20 cellular contexts compared by ENCODE assay signal in the genomic region with DNA sequence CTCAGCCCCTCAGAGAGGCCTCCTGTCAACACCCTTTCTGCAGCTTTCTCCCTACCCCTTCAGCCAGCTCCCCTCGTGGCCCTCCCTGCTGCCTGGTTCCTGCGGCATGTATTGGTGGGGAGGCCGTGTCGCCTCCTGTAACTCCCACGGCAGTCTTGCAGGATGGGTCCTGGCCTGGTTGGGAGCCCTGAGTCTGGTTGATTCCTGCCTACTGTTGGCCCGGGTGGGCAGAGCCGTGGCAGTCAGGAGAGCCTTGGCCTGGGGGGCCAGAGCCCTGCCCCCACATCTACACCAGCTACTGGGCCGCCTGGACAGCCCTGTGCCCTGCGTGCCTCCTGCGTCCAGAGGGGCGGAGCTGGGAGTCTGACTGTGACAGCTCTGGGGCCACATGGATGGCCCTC. TPM values are rescaled to one million over a fixed set of nuclear protein-coding genes. Genes with fewer than 3 reads are reported as not detected.
DNase-seq lines count a peak whose midpoint lies in the region; ATAC-seq and TF ChIP-seq lines count a peak whose summit lies in the region.
"Had no signal": no experiment of that assay in that cellular context is flagged by ENCODE, and none has a peak within 500 bp of the region (broad histone marks: within the 10 kb centered on the region; RNA-seq: fewer than 3 reads in every experiment).

No MANE protein-coding gene starts in this region.

- H4K20me1 ChIP-seq in BLaER1 treated with 17β-estradiol and CSF1 and Interleukin-3, amounts not matched to agents 10 nM and 100 nM = peaks cover 4 to 46% (median 17%) of the 10 kb centered on the region in 11 experiments; a peak in 15 of 22 replicates

- peak overlapping the region; percentile 3 to 95 (median 67); a peak in 20 of 22 replicates for H3K27ac ChIP-seq in BLaER1 treated with 17β-estradiol and CSF1 and Interleukin-3, amounts not matched to agents 10 nM and 100 nM
- peak overlapping the region; percentile 24 for H3K27ac ChIP-seq in HL-60 (replicated peaks)
- no peak overlapping the region for H3K27ac ChIP-seq in lower lobe of right lung
- H3K27ac ChIP-seq: brain microvascular endothelial cell, coronary artery, KMS-11, transverse colon had no signal

- H3K27me3 Mint-ChIP-seq in nephron progenitor cell (ENCODE audit: low read depth, poor library complexity) = peaks cover 9% of the 10 kb centered on the region
- no peaks in the 10 kb centered on the region for H3K27me3 Mint-ChIP-seq in activated T-helper 17 cell treated with anti-CD3 and anti-CD28 coated beads, Interleukin-2, amount 50 U/mL, for 72 hours
- H3K27me3 Mint-ChIP-seq: activated naive CD8-positive, alpha-beta T cell had no signal

- no peak for TF ChIP-seq CTCF in HL-60 (IDR thresholded peaks at IDR 0.05; ENCODE audit: insufficient read depth, low read length)
- TF ChIP-seq CTCF in nephron progenitor cell (IDR thresholded peaks at IDR 0.05) = no peak
- no peak for TF ChIP-seq CTCF in lower lobe of right lung (IDR thresholded peaks at IDR 0.05)

- H3K9ac ChIP-seq in BLaER1 treated with 17β-estradiol and CSF1 and Interleukin-3, amounts not matched to agents 10 nM and 100 nM = peak overlapping the region; percentile 18 to 80 (median 53); a peak in 19 of 22 replicates
- H3K9ac ChIP-seq: KMS-11 had no signal

- H3K9me3 ChIP-seq in BLaER1 treated with 17β-estradiol and CSF1 and Interleukin-3, amounts not matched to agents 10 nM and 100 nM (replicated peaks in 1 of 11) = no peaks in the 10 kb centered on the region
- H3K9me3 ChIP-seq in lower lobe of right lung = no peaks in the 10 kb centered on the region
- H3K9me3 ChIP-seq: transverse colon had no signal

- intact Hi-C loops in left cardiac atrium (cut with DNase I) (loop anchor here in 1 of 2 donors (5.0 kb wide), 1 partner anchor 57 kb away; no protein-coding TSS in a partner anchor), lower lobe of right lung (cut with DNase I) (no loop called here)

- H3K27ac Mint-ChIP-seq in nephron progenitor cell = peak overlapping the region; percentile 87
- H3K27ac Mint-ChIP-seq in activated T-helper 17 cell treated with anti-CD3 and anti-CD28 coated beads, Interleukin-2, amount 50 U/mL, for 72 hours = no peak overlapping the region
- H3K27ac Mint-ChIP-seq: activated naive CD8-positive, alpha-beta T cell; activated T-helper 1 cell treated with anti-CD3 and anti-CD28 coated beads, Interleukin-12 subunit alpha, Interleukin-12 subunit beta, Interleukin-2, Interleukin-4 antibody, amounts not matched to agents 30 ng/mL and 10 ng/mL and 1 ng/mL, durations not matched to agents 14 hours and 24 hours and 36 hours; mesothelial cell of epicardium had no signal

- H3K36me3 ChIP-seq in BLaER1 treated with 17β-estradiol and CSF1 and Interleukin-3, amounts not matched to agents 10 nM and 100 nM = no peaks in the 10 kb centered on the region; a peak in 1 of 22 replicates
- H3K36me3 ChIP-seq in lower lobe of right lung = no peaks in the 10 kb centered on the region
- H3K36me3 ChIP-seq: brain microvascular endothelial cell, transverse colon had no signal

- no peaks in the 10 kb centered on the region for H3K36me3 Mint-ChIP-seq in nephron progenitor cell (ENCODE audit: low read depth)
- H3K36me3 Mint-ChIP-seq in activated T-helper 17 cell treated with anti-CD3 and anti-CD28 coated beads, Interleukin-2, amount 50 U/mL, for 72 hours (ENCODE audit: low read depth) = peaks cover 6% of the 10 kb centered on the region
- H3K36me3 Mint-ChIP-seq: activated naive CD8-positive, alpha-beta T cell; mesothelial cell of epicardium had no signal

- peaks cover 60% of the 10 kb centered on the region for H3K4me1 Mint-ChIP-seq in nephron progenitor cell
- H3K4me1 Mint-ChIP-seq in activated T-helper 17 cell treated with anti-CD3 and anti-CD28 coated beads, Interleukin-2, amount 50 U/mL, for 72 hours = peaks cover 18% of the 10 kb centered on the region

- H3K4me3 Mint-ChIP-seq in nephron progenitor cell = no peak overlapping the region
- no peak overlapping the region for H3K4me3 Mint-ChIP-seq in activated T-helper 17 cell treated with anti-CD3 and anti-CD28 coated beads, Interleukin-2, amount 50 U/mL, for 72 hours
- H3K4me3 Mint-ChIP-seq: activated naive CD8-positive, alpha-beta T cell; activated T-helper 1 cell treated with anti-CD3 and anti-CD28 coated beads, Interleukin-12 subunit alpha, Interleukin-12 subunit beta, Interleukin-2, Interleukin-4 antibody, amounts not matched to agents 30 ng/mL and 10 ng/mL and 1 ng/mL, durations not matched to agents 14 hours and 24 hours and 36 hours; mesothelial cell of epicardium had no signal

- DNase-seq in HL-60 (ENCODE audit: low read depth in 1 of 2, low spot score in 1 of 2) (no peak), left cardiac atrium (no peak), nephron progenitor cell (no peak), lower lobe of right lung (no peak), NCI-H2227 treated with DMSO at 0.1 percent for 48 hours (lab: John Stamatoyannopoulos, UW) (no peak)
- DNase-seq: activated CD8-positive, alpha-beta memory T cell treated with anti-CD3 and anti-CD28 coated beads for 24 hours; brain microvascular endothelial cell; Calu3; NCI-H2029; stimulated activated naive CD4-positive, alpha-beta T cell; transverse colon had no signal

- H3K4me2 ChIP-seq in BLaER1 treated with 17β-estradiol and CSF1 and Interleukin-3, amounts not matched to agents 10 nM and 100 nM = peak overlapping the region; percentile 87 to 100 (median 98)
- H3K4me2 ChIP-seq: KMS-11 had no signal

- H3K9me3 Mint-ChIP-seq in nephron progenitor cell = no peaks in the 10 kb centered on the region
- no peaks in the 10 kb centered on the region for H3K9me3 Mint-ChIP-seq in activated T-helper 17 cell treated with anti-CD3 and anti-CD28 coated beads, Interleukin-2, amount 50 U/mL, for 72 hours
- H3K9me3 Mint-ChIP-seq: activated T-helper 1 cell treated with anti-CD3 and anti-CD28 coated beads, Interleukin-12 subunit alpha, Interleukin-12 subunit beta, Interleukin-2, Interleukin-4 antibody, amounts not matched to agents 30 ng/mL and 10 ng/mL and 1 ng/mL, durations not matched to agents 14 hours and 24 hours and 36 hours; mesothelial cell of epicardium had no signal

- ATAC-seq in left cardiac atrium (peak; percentile 1 to 10), lower lobe of right lung (no peak), GM21423 (IDR thresholded peaks at IDR 0.05; ENCODE audit: unreplicated experiment) (no peak)
- ATAC-seq in activated T-helper 17 cell treated with anti-CD3 and anti-CD28 coated beads, Interleukin-2, amount 50 U/mL, for 72 hours (replicated peaks) = no peak
- ATAC-seq: sciatic nerve had no signal

- peaks cover 0 to 14% (median 0%) of the 10 kb centered on the region in 11 experiments; a peak in 5 of 22 replicates for H3K27me3 ChIP-seq in BLaER1 treated with 17β-estradiol and CSF1 and Interleukin-3, amounts not matched to agents 10 nM and 100 nM
- H3K27me3 ChIP-seq in HL-60 (ENCODE audit: insufficient read depth, poor library complexity, severe bottlenecking) (no peaks in the 10 kb centered on the region), lower lobe of right lung (ENCODE audit: low read depth) (no peaks in the 10 kb centered on the region)
- H3K27me3 ChIP-seq: brain microvascular endothelial cell, transverse colon had no signal

- peaks cover 85 to 100% (median 98%) of the 10 kb centered on the region in 10 experiments for H3K4me1 ChIP-seq in BLaER1 treated with 17β-estradiol and CSF1 and Interleukin-3, amounts not matched to agents 10 nM and 100 nM
- H3K4me1 ChIP-seq in lower lobe of right lung = peaks cover 60% of the 10 kb centered on the region

- H3K4me3 ChIP-seq in BLaER1 treated with 17β-estradiol and CSF1 and Interleukin-3, amounts not matched to agents 10 nM and 100 nM = peak overlapping the region in 1 of 10 experiments; percentile 10; a peak in 3 of 20 replicates
- H3K4me3 ChIP-seq in HL-60 (replicated peaks; ENCODE audit: insufficient read depth, low read length) (no peak overlapping the region), lower lobe of right lung (no peak overlapping the region)
- H3K4me3 ChIP-seq: coronary artery, transverse colon had no signal

RNA-seq across cellular contexts. Expression of gene GRAMD4, which starts 30.3 kb away (rescaled TPM):
- total RNA-seq in left cardiac atrium = 10 to 100 TPM; 58.5 to 95.4 TPM
- 58.1 TPM for total RNA-seq in lower lobe of right lung
- 10 to 100 TPM; 23.6 to 51.0 TPM for total RNA-seq in activated T-helper 17 cell treated with anti-CD3 and anti-CD28 coated beads, Interleukin-2, amount 50 U/mL, for 72 hours

RNA-seq across cellular contexts. Expression of gene CELSR1, which starts 52.5 kb away (rescaled TPM):
- total RNA-seq in left cardiac atrium = 1 to 10 TPM; 6.5 to 8.1 TPM
- 51.8 TPM for total RNA-seq in lower lobe of right lung
- under 1 TPM; 0.32 to 0.48 TPM for total RNA-seq in activated T-helper 17 cell treated with anti-CD3 and anti-CD28 coated beads, Interleukin-2, amount 50 U/mL, for 72 hours

Comparison
In these comparisons a context has a peak if more than half of its experiments do, and no peak if none do; other contexts are left out.
1. ATAC-seq: peak in left cardiac atrium (2 of 2); none in lower lobe of right lung (0 of 2), GM21423 (single experiment) and activated T-helper 17 cell treated with anti-CD3 and anti-CD28 coated beads, Interleukin-2, amount 50 U/mL, for 72 hours (single experiment).
2. RNA of gene CELSR1, which starts 52.5 kb away (total RNA-seq): 51.8 TPM in lower lobe of right lung (single experiment) and 6.5 to 8.1 TPM in left cardiac atrium; 0.32 to 0.48 TPM in activated T-helper 17 cell treated with anti-CD3 and anti-CD28 coated beads, Interleukin-2, amount 50 U/mL, for 72 hours; every median in the first group is over 4 times any median in the second.